25 cellular contexts compared by ENCODE assay signal in genomic region chr7:25770670-25771069, GRCh38.
"Had no signal": no experiment of that assay in that cellular context is flagged by ENCODE, and none has a peak within 500 bp of the region (broad histone marks: within the 10 kb centered on the region; RNA-seq: fewer than 3 reads in every experiment).

No MANE protein-coding gene starts in this region.

- ATAC-seq: activated naive CD8-positive, alpha-beta T cell treated with anti-CD3 and anti-CD28 coated beads, Interleukin-2, amount 50 U/mL, for 24 hours; stimulated activated naive CD8-positive, alpha-beta T cell treated with anti-CD3 and anti-CD28 coated beads, Interleukin-15, Interleukin-2, amounts not matched to agents 100 U/mL and 50 U/mL, for 24 hours had no signal

- H3K27ac ChIP-seq: brain microvascular endothelial cell, SK-N-MC had no signal

- H3K4me1 Mint-ChIP-seq: activated CD4-positive, alpha-beta memory T cell treated with anti-CD3 and anti-CD28 coated beads, Interleukin-2, amount 10 ng/mL, durations not matched to agents 7 days and 5 days; activated naive CD8-positive, alpha-beta T cell treated with anti-CD3 and anti-CD28 coated beads, Interleukin-2, amount 50 U/mL, for 24 hours had no signal

- H3K27ac Mint-ChIP-seq: activated CD4-positive, alpha-beta memory T cell treated with anti-CD3 and anti-CD28 coated beads, Interleukin-2, amount 10 ng/mL, durations not matched to agents 7 days and 5 days; activated naive CD8-positive, alpha-beta T cell treated with anti-CD3 and anti-CD28 coated beads, Interleukin-2, amount 50 U/mL, for 24 hours; activated T-cell treated with anti-CD3 and anti-CD28 coated beads, Interleukin-2, amount 50 U/mL, for 24 hours; activated T-helper 2 cell treated with anti-CD3 and anti-CD28 coated beads, Interferon-gamma antibody, Interleukin-2, Interleukin-4, amounts not matched to agents 10 μg/mL and 5 μg/mL and 100 μg/mL, durations not matched to agents 14 hours and 24 hours and 36 hours; dendritic cell treated with granulocyte-macrophage colony-stimulating factor and Interleukin-4, amounts not matched to agents 40 ng/mL and 50 ng/mL, for 4 days; progenitor cell of endocrine pancreas; T-helper 2 cell treated with Interferon-gamma antibody and Interleukin-4, amounts not matched to agents 5 μg/mL and 100 μg/mL, for 36 hours; type B pancreatic cell had no signal

- H3K9me3 Mint-ChIP-seq: activated CD4-positive, alpha-beta memory T cell treated with anti-CD3 and anti-CD28 coated beads, Interleukin-2, amount 10 ng/mL, durations not matched to agents 7 days and 5 days; activated naive CD8-positive, alpha-beta T cell treated with anti-CD3 and anti-CD28 coated beads, Interleukin-2, amount 50 U/mL, for 24 hours; activated T-cell treated with anti-CD3 and anti-CD28 coated beads, Interleukin-2, amount 50 U/mL, for 24 hours; activated T-helper 2 cell treated with anti-CD3 and anti-CD28 coated beads, Interferon-gamma antibody, Interleukin-2, Interleukin-4, amounts not matched to agents 10 μg/mL and 5 μg/mL and 100 μg/mL, durations not matched to agents 14 hours and 24 hours and 36 hours; dendritic cell treated with granulocyte-macrophage colony-stimulating factor and Interleukin-4, amounts not matched to agents 40 ng/mL and 50 ng/mL, for 4 days; T-helper 2 cell treated with Interferon-gamma antibody and Interleukin-4, amounts not matched to agents 5 μg/mL and 100 μg/mL, for 36 hours; type B pancreatic cell had no signal

- H3K4me3 ChIP-seq: esophagus squamous epithelium, lung, SK-N-MC had no signal

- H3K9me3 ChIP-seq: esophagus squamous epithelium had no signal

- H3K27me3 ChIP-seq: brain microvascular endothelial cell, esophagus squamous epithelium had no signal

- H3K4me3 Mint-ChIP-seq: activated CD4-positive, alpha-beta memory T cell treated with anti-CD3 and anti-CD28 coated beads, Interleukin-2, amount 10 ng/mL, durations not matched to agents 7 days and 5 days; activated naive CD8-positive, alpha-beta T cell treated with anti-CD3 and anti-CD28 coated beads, Interleukin-2, amount 50 U/mL, for 24 hours; activated T-cell treated with anti-CD3 and anti-CD28 coated beads, Interleukin-2, amount 50 U/mL, for 24 hours; dendritic cell treated with granulocyte-macrophage colony-stimulating factor and Interleukin-4, amounts not matched to agents 40 ng/mL and 50 ng/mL, for 4 days; T-helper 2 cell treated with Interferon-gamma antibody and Interleukin-4, amounts not matched to agents 5 μg/mL and 100 μg/mL, for 36 hours; type B pancreatic cell had no signal

- H3K27me3 Mint-ChIP-seq: progenitor cell of endocrine pancreas had no signal

- H3K36me3 Mint-ChIP-seq: type B pancreatic cell had no signal

- H3K36me3 ChIP-seq: brain microvascular endothelial cell, esophagus squamous epithelium had no signal

- DNase-seq: activated CD4-positive, alpha-beta memory T cell treated with anti-CD3 and anti-CD28 coated beads, Interleukin-2, amount 10 ng/mL, durations not matched to agents 7 days and 5 days; activated CD4-positive, alpha-beta T cell treated with anti-CD3 and anti-CD28 coated beads for 48 hours; activated CD4-positive, CD25-positive, alpha-beta regulatory T cell; activated naive CD4-positive, alpha-beta T cell treated with Interleukin-2 at 50 U/mL for 16 hours; activated naive CD8-positive, alpha-beta T cell treated with anti-CD3 and anti-CD28 coated beads, Interleukin-2, amount 50 U/mL, for 24 hours; activated T-cell treated with anti-CD3 and anti-CD28 coated beads, Interleukin-2, amount 50 U/mL, for 24 hours; aorta; brain microvascular endothelial cell; effector CD8-positive, alpha-beta T cell; esophagus squamous epithelium; glutamatergic neuron; hypothalamus; islet precursor cell; left colon; occipital lobe; stimulated activated CD4-positive, alpha-beta T cell treated with anti-CD3 and anti-CD28 coated beads, Interleukin-12 subunit alpha, Interleukin-12 subunit beta, amount 100 ng/mL, for 4 hours; stimulated activated CD4-positive, alpha-beta T cell treated with anti-CD3 and anti-CD28 coated beads, Interleukin-1b, Interleukin-23, amount 100 ng/mL, for 48 hours; stimulated activated naive CD8-positive, alpha-beta T cell treated with anti-CD3 and anti-CD28 coated beads, Interleukin-15, Interleukin-2, amounts not matched to agents 100 U/mL and 50 U/mL, for 24 hours had no signal
